ENCODE assay signal across 10 cellular contexts in genomic region chr3:186360779-186361178, GRCh38. TPM values are rescaled to one million over a fixed set of nuclear protein-coding genes. Genes with fewer than 3 reads are reported as not detected.
DNase-seq lines count a peak whose midpoint lies in the region; ATAC-seq lines count a peak whose summit lies in the region.
"Had no signal": no experiment of that assay in that cellular context is flagged by ENCODE, and none has a peak within 500 bp of the region (broad histone marks: within the 10 kb centered on the region; RNA-seq: fewer than 3 reads in every experiment).

No MANE protein-coding gene starts in this region.

- H3K9ac ChIP-seq in SK-N-MC (ENCODE audit: insufficient read length) = no peak overlapping the region

- peak; percentile 69 for ATAC-seq in left ventricle myocardium superior
- no peak for ATAC-seq in GM21825 (IDR thresholded peaks at IDR 0.05; ENCODE audit: unreplicated experiment)

- DNase-seq in DMS 273 (lab: John Stamatoyannopoulos, UW; ENCODE audit: unreplicated experiment) = peak; percentile 91
- no peak for DNase-seq in SK-N-MC (ENCODE audit: low read depth, low spot score)
- peak; percentile 79 for DNase-seq in left ventricle myocardium superior
- DNase-seq in posterior cingulate gyrus = peak in 9 of 10 donors; percentile 14 to 89 (median 42)
- DNase-seq in ureter (ENCODE audit: low spot score) = no peak
- DNase-seq in NCI-H774 (lab: John Stamatoyannopoulos, UW) = no peak
- DNase-seq in T-helper 9 cell = no peak
- DNase-seq: activated T-cell treated with anti-CD3 and anti-CD28 coated beads, Interleukin-2, amount 50 U/mL, for 4 hours; EL had no signal

- intact Hi-C loops in left ventricle myocardium superior (cut with micrococcal nuclease) (no loop called here), posterior cingulate gyrus (cut with DNase I) (loop anchor here (10.0 kb wide), 1 partner anchor 54 kb away; no protein-coding TSS in a partner anchor)

- no peak overlapping the region for H3K27ac ChIP-seq in SK-N-MC

- H3K4me3 ChIP-seq in SK-N-MC = peak overlapping the region; percentile 60; the same call in 1 of the 2 replicates

- H3K9me3 ChIP-seq in SK-N-MC (ENCODE audit: low read depth, low read length) = no peaks in the 10 kb centered on the region

- H3K36me3 ChIP-seq in SK-N-MC (ENCODE audit: insufficient read depth, low read length) = no peaks in the 10 kb centered on the region

RNA-seq across cellular contexts. Expression of gene DGKG, which starts 1.3 kb away (rescaled TPM):
- total RNA-seq in left ventricle myocardium superior (18.2 TPM), ureter (16.2 TPM)

Comparison
In these comparisons a context has a peak if more than half of its experiments do, and no peak if none do; other contexts are left out.
1. DNase-seq: peak in DMS 273 (single experiment), left ventricle myocardium superior (single experiment) and posterior cingulate gyrus (9 of 10); none in SK-N-MC (single experiment), ureter (single experiment), NCI-H774 (single experiment) and T-helper 9 cell (single experiment).